9 cellular contexts compared by ENCODE assay signal in genomic region chr15:22949074-22949547, GRCh38.
DNase-seq lines count a peak whose midpoint lies in the region; ATAC-seq and TF ChIP-seq lines count a peak whose summit lies in the region.
"Had no signal": no experiment of that assay in that cellular context is flagged by ENCODE, and none has a peak within 500 bp of the region (broad histone marks: within the 10 kb centered on the region; RNA-seq: fewer than 3 reads in every experiment).

No MANE protein-coding gene starts in this region.

- peak overlapping the region; percentile 47 for H3K9ac ChIP-seq in BLaER1

- DNase-seq in GM19238 (ENCODE audit: insufficient read length, low spot score) (peak; percentile 57), astrocyte of the spinal cord (ENCODE audit: low read depth, low spot score) (peak; percentile 62), iPS-NIHi7 (ENCODE audit: extremely low spot score) (peak; percentile 90), stromal cell of bone marrow (ENCODE audit: low read depth) (peak; percentile 52), MV-4-11 (lab: John Stamatoyannopoulos, UW) (no peak)

- ATAC-seq in HG03571 (IDR thresholded peaks at IDR 0.05; ENCODE audit: unreplicated experiment), result peak; percentile 85
- ATAC-seq in HG03280 (IDR thresholded peaks at IDR 0.05; ENCODE audit: unreplicated experiment), result no peak
- ATAC-seq: HCT116 had no signal

- H4K20me1 ChIP-seq in BLaER1, result peaks cover 40% of the 10 kb centered on the region

- H3K9me3 ChIP-seq in BLaER1, result no peaks in the 10 kb centered on the region

- H3K4me2 ChIP-seq in BLaER1, result peak overlapping the region; percentile 98

- H3K4me1 ChIP-seq in BLaER1, result peaks cover 84% of the 10 kb centered on the region

- H3K36me3 ChIP-seq in BLaER1, result peaks cover 33% of the 10 kb centered on the region

- TF ChIP-seq CTCF in astrocyte of the spinal cord (IDR thresholded peaks at IDR 0.05; ENCODE audit: low read depth, low read length), result no peak

- peak overlapping the region; percentile 91 for H3K27ac ChIP-seq in BLaER1

- no peaks in the 10 kb centered on the region for H3K27me3 ChIP-seq in BLaER1

- H3K4me3 ChIP-seq in BLaER1 (peak overlapping the region; percentile 60), astrocyte of the spinal cord (ENCODE audit: low read depth, low read length) (peak overlapping the region; percentile 15)

- in situ Hi-C loops in astrocyte of the spinal cord (cut with HindIII; ENCODE audit: low sequenced_read_pairs), result no loop called here
